ENCODE assay signal across 1 cellular context in genomic region chr16:67874147-67874771, GRCh38.
TF ChIP-seq lines count a peak whose summit lies in the region.

No MANE protein-coding gene starts in this region.

TF ChIP-seq in IMR-90, 13 proteins besides CTCF, POLR2A, EP300 and RAD21 (continued from another document):
- TF ChIP-seq USF2 (IDR thresholded peaks at IDR 0.05; ENCODE audit: low read depth, low read length): no peak
